Comparison of ENCODE assay signal across 10 cellular contexts in genomic region chr12:47744005-47744651, GRCh38. TPM values are rescaled to one million over a fixed set of nuclear protein-coding genes. Genes with fewer than 3 reads are reported as not detected.
DNase-seq lines count a peak whose midpoint lies in the region; ATAC-seq and TF ChIP-seq lines count a peak whose summit lies in the region.
"Had no signal": no experiment of that assay in that cellular context is flagged by ENCODE, and none has a peak within 500 bp of the region (broad histone marks: within the 10 kb centered on the region; RNA-seq: fewer than 3 reads in every experiment).

No MANE protein-coding gene starts in this region.

- no peak overlapping the region for H3K4me3 ChIP-seq in DOHH2 (ENCODE audit: low read length)
- no peak overlapping the region for H3K4me3 ChIP-seq in esophagus squamous epithelium

- ATAC-seq in HG03565 (IDR thresholded peaks at IDR 0.05; ENCODE audit: unreplicated experiment) (no peak), GM19397 (IDR thresholded peaks at IDR 0.05; ENCODE audit: unreplicated experiment) (no peak), GM18870 (IDR thresholded peaks at IDR 0.05; ENCODE audit: unreplicated experiment) (no peak)

- H3K4me2 ChIP-seq in DOHH2 (ENCODE audit: low read length), result no peak overlapping the region

- no peaks in the 10 kb centered on the region for H3K36me3 ChIP-seq in DOHH2 (ENCODE audit: control insufficient read depth, low read length)
- H3K36me3 ChIP-seq in esophagus squamous epithelium, result peaks cover 0 to 29% (median 6%) of the 10 kb centered on the region in 3 donors

- 0 out of 2 replicates have a peak, but pooled peaks cover 5% of the 10 kb centered on the region for H4K20me1 ChIP-seq in DOHH2 (ENCODE audit: control insufficient read depth, insufficient read depth, low read depth, low read length)

- DNase-seq in NCI-H2081 treated with DMSO at 0.1 percent for 48 hours (lab: John Stamatoyannopoulos, UW) (peak; percentile 12), esophagus squamous epithelium (lab: John Stamatoyannopoulos, UW) (no peak)
- peak; percentile 32 for DNase-seq in activated CD8-positive, alpha-beta memory T cell treated with anti-CD3 and anti-CD28 coated beads, Interleukin-2, amount 50 U/mL, for 1 hour (ENCODE audit: extremely low read depth)
- peak; percentile 58 to 63 for DNase-seq in stimulated activated CD4-positive, alpha-beta T cell treated with anti-CD3 and anti-CD28 coated beads, Interleukin-2, amount 100 ng/mL, for 24 hours

- WGBS in esophagus squamous epithelium, 2 donors, result 44 to 54% methylated on average over 8 to 10 of the region's 10 CpGs

- no peaks in the 10 kb centered on the region for H3K9me3 ChIP-seq in DOHH2 (ENCODE audit: control insufficient read depth, insufficient read depth, low read length)
- no peaks in the 10 kb centered on the region for H3K9me3 ChIP-seq in esophagus squamous epithelium

- H3K4me1 ChIP-seq in DOHH2 (ENCODE audit: control insufficient read depth, low read length), result peaks cover 29% of the 10 kb centered on the region
- peaks cover 23 to 53% (median 30%) of the 10 kb centered on the region in 3 donors for H3K4me1 ChIP-seq in esophagus squamous epithelium

- H3K27me3 ChIP-seq in DOHH2 (ENCODE audit: control insufficient read depth, low read length) (peaks cover 32% of the 10 kb centered on the region), esophagus squamous epithelium (no peaks in the 10 kb centered on the region)

- H3K27ac ChIP-seq in DOHH2 (ENCODE audit: low read depth, low read length) (no peak overlapping the region), esophagus squamous epithelium (no peak overlapping the region)

- no peaks in the 10 kb centered on the region for H3K9me2 ChIP-seq in DOHH2 (replicated peaks; ENCODE audit: control insufficient read depth, low read length)

- no peaks in the 10 kb centered on the region for H3K79me2 ChIP-seq in DOHH2 (ENCODE audit: control insufficient read depth, low read length)

- no peak for TF ChIP-seq POLR2A in esophagus squamous epithelium (IDR thresholded peaks at IDR 0.05)

- TF ChIP-seq CTCF in DOHH2 (IDR thresholded peaks at IDR 0.05; ENCODE audit: low read depth, low read length, poor library complexity, severe bottlenecking) (peak; percentile 78), esophagus squamous epithelium (IDR thresholded peaks at IDR 0.05) (peak; percentile 55 to 91 (median 81))

- intact Hi-C loops in esophagus squamous epithelium (cut with DNase I), result loop anchor here (5.0 to 10.0 kb wide), 2 partner anchors 33 to 91 kb away; no protein-coding TSS in a partner anchor

- peaks cover 10% of the 10 kb centered on the region for H3F3A ChIP-seq in DOHH2 (ENCODE audit: control insufficient read depth, insufficient read depth)

RNA-seq across cellular contexts. Expression of gene RAPGEF3, which starts 14.6 kb away (rescaled TPM):
- 10 to 100 TPM; 12.9 to 39.3 (median 22.5) TPM for total RNA-seq in esophagus squamous epithelium

RNA-seq across cellular contexts. Expression of gene ENDOU, which starts 18.8 kb away (rescaled TPM):
- 100 to 1,000 TPM in 1 of 4 donors, 10 to 100 TPM in 3; 39.8 to 112 (median 46.3) TPM for total RNA-seq in esophagus squamous epithelium
- total RNA-seq: HT1080, lung microvascular endothelial cell had no signal

RNA-seq across cellular contexts. Expression of gene SLC48A1, which starts 28.9 kb away (rescaled TPM):
- total RNA-seq in esophagus squamous epithelium, result 10 to 100 TPM; 18.9 to 35.4 (median 25.4) TPM

RNA-seq across cellular contexts. Expression of gene RPAP3, which starts 38.3 kb away (rescaled TPM):
- total RNA-seq in esophagus squamous epithelium, result 10 to 100 TPM in 3 of 4 donors, 1 to 10 TPM in 1; 7.7 to 20.3 (median 17.7) TPM
